1 cellular context compared by ENCODE assay signal in genomic region chr16:19115148-19116021, GRCh38.
TF ChIP-seq lines count a peak whose summit lies in the region.

No MANE protein-coding gene starts in this region.

TF ChIP-seq in HepG2, 621 proteins besides CTCF, POLR2A, EP300 and RAD21 (continued from another document):
- TF ChIP-seq REST (IDR thresholded peaks at IDR 0.05; ENCODE audit: borderline replicate concordance in 1 of 2, low read depth in 1 of 2, low read length in 2 of 2) = no peak
- peak; percentile 67 for TF ChIP-seq PTBP1 (IDR thresholded peaks at IDR 0.05; ENCODE audit: low read depth, low read length, poor library complexity, severe bottlenecking)
- no peak for TF ChIP-seq ZNF18 (CRISPR knock-in tag; IDR thresholded peaks at IDR 0.05; ENCODE audit: insufficient replicate concordance)
- TF ChIP-seq ZBTB49 (CRISPR knock-in tag; IDR thresholded peaks at IDR 0.05; ENCODE audit: borderline replicate concordance) = no peak
- no peak for TF ChIP-seq HNRNPUL1 (IDR thresholded peaks at IDR 0.05; ENCODE audit: low read depth, low read length)
